1 cellular context compared by ENCODE assay signal in genomic region chr6:16486661-16487060, GRCh38.
A peak's percentile ranks its signal among the peaks of the same experiment; 100 is the strongest.
TF ChIP-seq lines count a peak whose summit lies in the region.

No MANE protein-coding gene starts in this region.

TF ChIP-seq in GM12878, 131 proteins besides CTCF, POLR2A, EP300 and RAD21:
- TF ChIP-seq IKZF1 (conservative IDR thresholded peaks at IDR 0.05) (peak; percentile 34; the same call in 1 of the 2 replicates), RCOR1 (conservative IDR thresholded peaks at IDR 0.05; ENCODE audit: low read depth, low read length) (no peak), RAD51 (IDR thresholded peaks at IDR 0.05) (no peak)
